ENCODE assay signal across 8 cellular contexts in the genomic region with DNA sequence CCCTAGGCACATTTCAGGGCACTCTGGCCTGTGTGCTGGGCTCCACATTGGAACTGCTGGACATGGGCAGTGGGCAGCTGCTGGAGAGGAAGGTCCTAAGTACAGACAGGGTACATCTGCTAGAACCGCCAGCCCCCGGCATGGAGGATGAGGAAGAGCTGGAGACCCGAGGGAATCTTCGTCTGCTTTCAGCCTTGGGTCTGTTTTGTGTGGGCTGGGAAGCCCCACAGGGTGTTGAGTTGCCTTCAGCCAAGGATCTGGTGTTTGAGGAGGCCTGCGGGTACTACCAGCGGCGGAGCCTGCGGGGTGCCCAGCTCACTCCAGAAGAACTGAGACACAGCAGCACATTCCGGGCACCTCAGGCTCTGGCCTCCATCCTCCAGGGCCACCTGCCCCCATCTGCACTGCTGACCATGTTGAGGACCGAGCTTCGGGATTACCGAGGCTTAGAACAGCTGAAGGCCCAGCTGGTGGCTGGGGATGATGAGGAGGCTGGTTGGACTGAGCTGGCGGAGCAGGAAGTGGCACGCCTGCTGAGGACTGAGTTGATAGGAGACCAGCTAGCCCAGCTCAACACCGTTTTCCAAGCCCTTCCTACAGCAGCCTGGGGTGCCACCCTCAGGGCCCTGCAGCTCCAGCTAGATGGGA. TPM values are rescaled to one million over a fixed set of nuclear protein-coding genes. Genes with fewer than 3 reads are reported as not detected.
DNase-seq lines count a peak whose midpoint lies in the region; ATAC-seq and TF ChIP-seq lines count a peak whose summit lies in the region.

No MANE protein-coding gene starts in this region.

- peak overlapping the region; percentile 76 for H3K27ac ChIP-seq in cardiac muscle cell
- peak overlapping the region; percentile 98 for H3K27ac ChIP-seq in lower lobe of right lung
- peak overlapping the region; percentile 98 for H3K27ac ChIP-seq in upper lobe of right lung

- intact Hi-C loops in left ventricle myocardium superior (cut with micrococcal nuclease) = no loop called here
- intact Hi-C loops in lower lobe of right lung (cut with DNase I) = no loop called here
- intact Hi-C loops in upper lobe of right lung (cut with DNase I) = no loop called here

- ATAC-seq in left ventricle myocardium superior = no peak
- no peak for ATAC-seq in activated naive CD4-positive, alpha-beta T cell treated with anti-CD3 and anti-CD28 coated beads, Interleukin-2, amount 50 U/mL, for 72 hours
- no peak for ATAC-seq in lower lobe of right lung
- ATAC-seq in upper lobe of right lung = no peak
- ATAC-seq in HG03097 (IDR thresholded peaks at IDR 0.05; ENCODE audit: low FRiP score, unreplicated experiment) = no peak
- no peak for ATAC-seq in GM19455 (IDR thresholded peaks at IDR 0.05; ENCODE audit: unreplicated experiment)

- no peaks in the 10 kb centered on the region for H3K9me3 ChIP-seq in cardiac muscle cell (ENCODE audit: low read depth)
- H3K9me3 ChIP-seq in lower lobe of right lung = no peaks in the 10 kb centered on the region
- H3K9me3 ChIP-seq in upper lobe of right lung = no peaks in the 10 kb centered on the region

- DNase-seq in cardiac muscle cell (ENCODE audit: low read depth in 1 of 2, low spot score in 1 of 2) (no peak), left ventricle myocardium superior (no peak), lower lobe of right lung (no peak), upper lobe of right lung (no peak), D341Med (ENCODE audit: low spot score) (no peak)
- no peak for DNase-seq in activated naive CD4-positive, alpha-beta T cell treated with anti-CD3 and anti-CD28 coated beads, Interleukin-2, amount 50 U/mL, for 72 hours (ENCODE audit: low spot score in 2 of 2)

- TF ChIP-seq CTCF in cardiac muscle cell (IDR thresholded peaks at IDR 0.05; ENCODE audit: low read depth, low read length) = no peak
- no peak for TF ChIP-seq CTCF in lower lobe of right lung (IDR thresholded peaks at IDR 0.05)
- no peak for TF ChIP-seq CTCF in upper lobe of right lung (IDR thresholded peaks at IDR 0.05)

- H3K4me1 ChIP-seq in cardiac muscle cell (ENCODE audit: low read depth) = no peaks in the 10 kb centered on the region
- H3K4me1 ChIP-seq in lower lobe of right lung = peaks cover 44% of the 10 kb centered on the region
- H3K4me1 ChIP-seq in upper lobe of right lung = peaks cover 34% of the 10 kb centered on the region

- H3K4me3 ChIP-seq in cardiac muscle cell (peak overlapping the region; percentile 59), lower lobe of right lung (peak overlapping the region; percentile 95), upper lobe of right lung (peak overlapping the region; percentile 96)

- peaks cover 3% of the 10 kb centered on the region for H3K27me3 ChIP-seq in cardiac muscle cell
- no peaks in the 10 kb centered on the region for H3K27me3 ChIP-seq in lower lobe of right lung (ENCODE audit: low read depth)
- no peaks in the 10 kb centered on the region for H3K27me3 ChIP-seq in upper lobe of right lung

- no peaks in the 10 kb centered on the region for H3K36me3 ChIP-seq in cardiac muscle cell
- H3K36me3 ChIP-seq in lower lobe of right lung = peaks cover 21% of the 10 kb centered on the region
- no peaks in the 10 kb centered on the region for H3K36me3 ChIP-seq in upper lobe of right lung

- peak overlapping the region; percentile 92 to 96 for H3K27ac Mint-ChIP-seq in activated naive CD4-positive, alpha-beta T cell treated with anti-CD3 and anti-CD28 coated beads, Interleukin-2, amount 50 U/mL, for 72 hours

- H3K36me3 Mint-ChIP-seq in activated naive CD4-positive, alpha-beta T cell treated with anti-CD3 and anti-CD28 coated beads, Interleukin-2, amount 50 U/mL, for 72 hours = peaks cover 0 to 4% of the 10 kb centered on the region in 2 donors

- H3K9me3 Mint-ChIP-seq in activated naive CD4-positive, alpha-beta T cell treated with anti-CD3 and anti-CD28 coated beads, Interleukin-2, amount 50 U/mL, for 72 hours = no peaks in the 10 kb centered on the region

RNA-seq across cellular contexts. Expression of a gene that starts 1.4 kb away (rescaled TPM):
- total RNA-seq in cardiac muscle cell = 35.2 and 44.4 TPM in 2 replicates
- polyA plus RNA-seq in cardiac muscle cell = 23.6 and 26.6 TPM in 2 replicates
- 9.4 TPM for total RNA-seq in left ventricle myocardium superior
- total RNA-seq in activated naive CD4-positive, alpha-beta T cell treated with anti-CD3 and anti-CD28 coated beads, Interleukin-2, amount 50 U/mL, for 72 hours = 10 to 100 TPM in 1 of 2 donors, 1 to 10 TPM in 1; 6.2 to 20.2 TPM
- 21.8 TPM for total RNA-seq in lower lobe of right lung
- total RNA-seq in upper lobe of right lung = 22.6 TPM

RNA-seq across cellular contexts. Expression of a gene that starts 10.6 kb away (rescaled TPM):
- total RNA-seq in cardiac muscle cell (5.0 and 7.1 TPM in 2 replicates), left ventricle myocardium superior (49.0 TPM), lower lobe of right lung (38.6 TPM), upper lobe of right lung (37.2 TPM)
- polyA plus RNA-seq in cardiac muscle cell = 11.8 and 17.2 TPM in 2 replicates
- 10 to 100 TPM; 20.3 to 24.8 TPM for total RNA-seq in activated naive CD4-positive, alpha-beta T cell treated with anti-CD3 and anti-CD28 coated beads, Interleukin-2, amount 50 U/mL, for 72 hours

RNA-seq across cellular contexts. Expression of a gene that starts 53.6 kb away (rescaled TPM):
- total RNA-seq in cardiac muscle cell (109 and 112 TPM in 2 replicates), left ventricle myocardium superior (70.7 TPM), lower lobe of right lung (58.0 TPM), upper lobe of right lung (60.1 TPM)
- 42.2 and 44.3 TPM in 2 replicates for polyA plus RNA-seq in cardiac muscle cell
- 10 to 100 TPM; 68.7 to 94.9 TPM for total RNA-seq in activated naive CD4-positive, alpha-beta T cell treated with anti-CD3 and anti-CD28 coated beads, Interleukin-2, amount 50 U/mL, for 72 hours
